In the genomic region with DNA sequence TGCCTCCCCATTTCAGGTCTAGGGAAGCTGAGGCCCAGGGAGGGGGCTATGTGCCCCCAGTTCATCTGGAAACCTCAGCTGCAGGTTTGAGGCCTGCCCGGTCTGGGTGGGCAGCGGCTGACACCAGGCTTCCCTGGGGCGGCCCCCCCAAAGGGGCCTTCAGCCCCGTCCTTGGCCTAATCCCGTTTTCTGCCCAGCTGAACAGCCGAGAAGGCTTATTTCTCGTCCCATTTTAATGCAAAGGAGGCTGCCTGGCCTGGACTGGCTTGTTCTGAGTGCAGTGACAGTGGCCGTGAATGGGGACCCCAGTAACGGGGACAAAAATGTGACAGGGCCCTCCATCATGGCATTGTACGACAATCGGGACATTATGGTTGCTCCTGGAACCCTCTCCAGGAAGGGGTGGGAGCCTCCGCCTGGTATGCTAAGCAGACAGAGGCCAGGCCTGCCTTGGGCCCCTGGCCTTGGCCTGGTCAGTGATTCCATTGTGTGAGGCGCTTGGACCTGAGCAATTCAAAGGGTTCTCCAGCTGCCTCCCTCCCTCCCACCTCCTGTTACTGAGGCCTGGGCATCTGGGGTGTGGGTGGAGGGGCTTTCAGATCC, we compare ENCODE assay signal across 17 cellular contexts.
"Had no signal": no experiment of that assay in that cellular context is flagged by ENCODE, and none has a peak within 500 bp of the region (broad histone marks: within the 10 kb centered on the region; RNA-seq: fewer than 3 reads in every experiment).

No MANE protein-coding gene starts in this region.

- ATAC-seq: left ventricle myocardium superior had no signal

- H3K4me3 Mint-ChIP-seq: activated CD4-positive, alpha-beta memory T cell treated with anti-CD3 and anti-CD28 coated beads for 36 hours; activated T-cell treated with anti-CD3 and anti-CD28 coated beads, Interleukin-2, amount 50 U/mL, for 24 hours; type B pancreatic cell had no signal

- DNase-seq: activated CD4-positive, alpha-beta memory T cell treated with anti-CD3 and anti-CD28 coated beads for 36 hours; activated naive CD4-positive, alpha-beta T cell treated with anti-CD3 and anti-CD28 coated beads, Interleukin-2, amount 50 U/mL, for 16 hours; activated T-cell treated with anti-CD3 and anti-CD28 coated beads, Interleukin-2, amount 50 U/mL, for 24 hours; esophagus squamous epithelium; kidney glomerular epithelial cell; left ventricle myocardium superior; SK-N-SH; stimulated activated CD4-positive, alpha-beta T cell treated with anti-CD3 and anti-CD28 coated beads, Interleukin-15, amount 100 ng/mL, for 24 hours; stimulated activated CD4-positive, alpha-beta T cell treated with anti-CD3 and anti-CD28 coated beads, Interleukin-4, amount 100 ng/mL, for 1 hour; stimulated activated naive CD4-positive, alpha-beta T cell; T-helper 1 cell; WERI-Rb-1 had no signal

- H3K27ac Mint-ChIP-seq: activated CD4-positive, alpha-beta memory T cell treated with anti-CD3 and anti-CD28 coated beads for 36 hours; activated T-cell treated with anti-CD3 and anti-CD28 coated beads, Interleukin-2, amount 50 U/mL, for 24 hours; type B pancreatic cell had no signal

- H3K9me3 ChIP-seq: esophagus squamous epithelium, right atrium auricular region, SK-N-SH had no signal

- H3K9me3 Mint-ChIP-seq: activated CD4-positive, alpha-beta memory T cell treated with anti-CD3 and anti-CD28 coated beads for 36 hours; activated T-cell treated with anti-CD3 and anti-CD28 coated beads, Interleukin-2, amount 50 U/mL, for 24 hours; type B pancreatic cell had no signal

- H3K36me3 ChIP-seq: cardiac muscle cell, esophagus squamous epithelium, right atrium auricular region, WERI-Rb-1 had no signal

- H3K4me2 ChIP-seq: SK-N-SH had no signal

- H3K27me3 ChIP-seq: cardiac muscle cell, right atrium auricular region had no signal

- H3K36me3 Mint-ChIP-seq: activated CD4-positive, alpha-beta memory T cell treated with anti-CD3 and anti-CD28 coated beads for 36 hours; type B pancreatic cell had no signal

- H3K4me1 ChIP-seq: esophagus squamous epithelium, parathyroid adenoma, right atrium auricular region had no signal

- H3K9ac ChIP-seq: parathyroid adenoma, SK-N-SH had no signal

- H3K27ac ChIP-seq: cardiac muscle cell, esophagus squamous epithelium, parathyroid adenoma, right atrium auricular region, skin epidermis, WERI-Rb-1 had no signal

- H2AFZ ChIP-seq: parathyroid adenoma had no signal

- H3K79me2 ChIP-seq: parathyroid adenoma had no signal

- H3K4me3 ChIP-seq: cardiac muscle cell, esophagus squamous epithelium, right atrium auricular region, skin epidermis had no signal
